ENCODE assay signal across 17 cellular contexts in genomic region chr16:27805828-27806351, GRCh38.
"Had no signal": no experiment of that assay in that cellular context is flagged by ENCODE, and none has a peak within 500 bp of the region (broad histone marks: within the 10 kb centered on the region; RNA-seq: fewer than 3 reads in every experiment).

No MANE protein-coding gene starts in this region.

- H3K36me3 ChIP-seq: heart right ventricle, pancreas had no signal

- H3K4me1 ChIP-seq: heart right ventricle, pancreas had no signal

- H3K27me3 ChIP-seq: pancreas had no signal

- H3K36me3 Mint-ChIP-seq: naive thymus-derived CD8-positive, alpha-beta T cell had no signal

- H3K9me3 ChIP-seq: mucosa of descending colon, pancreas had no signal

- DNase-seq: effector CD8-positive, alpha-beta T cell; heart right ventricle; hypothalamus; left colon; left ventricle myocardium superior; mucosa of descending colon; naive thymus-derived CD8-positive, alpha-beta T cell; occipital lobe; pancreas; right cardiac atrium; stimulated activated CD4-positive, alpha-beta T cell treated with anti-CD3 and anti-CD28 coated beads, Interleukin-2, amount 100 ng/mL, for 48 hours; stimulated activated naive CD4-positive, alpha-beta T cell treated with Interleukin-2 at 50 U/mL for 16 hours; trophoblast cell had no signal

- H3K4me2 ChIP-seq: smooth muscle cell had no signal

- H3K27ac Mint-ChIP-seq: naive thymus-derived CD8-positive, alpha-beta T cell; progenitor cell of endocrine pancreas had no signal

- ATAC-seq: heart right ventricle; left colon; left ventricle myocardium superior; mucosa of descending colon; naive thymus-derived CD8-positive, alpha-beta T cell; pancreas; right cardiac atrium had no signal

- H3K4me3 Mint-ChIP-seq: naive thymus-derived CD8-positive, alpha-beta T cell had no signal

- H3K9me3 Mint-ChIP-seq: naive thymus-derived CD8-positive, alpha-beta T cell had no signal

- H3K27ac ChIP-seq: coronary artery, heart right ventricle, pancreas had no signal

- FAIRE-seq: frontal cortex, pancreas had no signal

- H3K4me3 ChIP-seq: coronary artery, heart right ventricle, mucosa of descending colon, pancreas, smooth muscle cell had no signal
